ENCODE assay signal across 22 cellular contexts in the genomic region with DNA sequence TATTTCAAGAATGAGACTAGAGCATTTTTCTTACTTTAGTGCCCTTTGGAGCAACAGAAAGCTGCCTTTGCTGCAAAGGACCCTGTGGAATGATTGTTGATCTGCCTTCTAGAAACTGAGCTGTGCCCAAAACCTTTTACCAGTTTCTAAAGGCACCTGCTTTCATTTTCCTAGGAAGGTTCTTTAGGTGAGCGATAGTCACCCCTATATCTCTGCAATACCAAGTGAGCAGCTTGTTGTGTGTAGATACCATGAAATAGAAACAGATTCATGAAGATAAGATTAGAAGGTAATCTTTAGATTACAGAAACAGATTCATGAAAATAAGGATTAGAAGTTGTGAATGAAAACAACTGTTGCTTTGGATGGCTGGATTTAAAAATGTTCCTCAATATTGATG.
DNase-seq lines count a peak whose midpoint lies in the region; ATAC-seq, FAIRE-seq and TF ChIP-seq lines count a peak whose summit lies in the region.
"Had no signal": no experiment of that assay in that cellular context is flagged by ENCODE, and none has a peak within 500 bp of the region (broad histone marks: within the 10 kb centered on the region; RNA-seq: fewer than 3 reads in every experiment).

No MANE protein-coding gene starts in this region.

- H3K9me2 ChIP-seq in MM.1S (replicated peaks; ENCODE audit: insufficient read depth, low read length), result no peaks in the 10 kb centered on the region

- no peaks in the 10 kb centered on the region for H3K9me3 ChIP-seq in MM.1S (replicated peaks; ENCODE audit: insufficient read depth, low read length)
- H3K9me3 ChIP-seq: BLaER1, Caco-2, MG63 had no signal

- peak overlapping the region; percentile 2; the same call in 1 of the 2 replicates for H2AFZ ChIP-seq in MM.1S (ENCODE audit: low read length)
- H2AFZ ChIP-seq: GM23248 had no signal

- H3K9ac ChIP-seq in MM.1S (ENCODE audit: low read length), result peak overlapping the region; percentile 79; the same call in 1 of the 2 replicates
- H3K9ac ChIP-seq: BLaER1, GM23248 had no signal

- POLR2A ChIA-PET in naive thymus-derived CD8-positive, alpha-beta T cell (lab: Charles Lee), result no interaction called here

- peaks cover 35% of the 10 kb centered on the region for H3K9me3 Mint-ChIP-seq in activated naive CD8-positive, alpha-beta T cell treated with anti-CD3 and anti-CD28 coated beads, Interleukin-2, amount 50 U/mL, for 24 hours
- peaks cover 33% of the 10 kb centered on the region for H3K9me3 Mint-ChIP-seq in activated naive CD8-positive, alpha-beta T cell treated with anti-CD3 and anti-CD28 coated beads for 36 hours
- H3K9me3 Mint-ChIP-seq in activated T-helper 17 cell treated with anti-CD3 and anti-CD28 coated beads, Interleukin-2, amount 50 U/mL, for 72 hours, result peaks cover 13% of the 10 kb centered on the region
- peaks cover 14 to 48% (median 28%) of the 10 kb centered on the region in 9 donors for H3K9me3 Mint-ChIP-seq in naive thymus-derived CD8-positive, alpha-beta T cell

- H3K4me3 ChIP-seq in MM.1S (ENCODE audit: low read length), result peak overlapping the region; percentile 56
- H3K4me3 ChIP-seq: BLaER1, GM23248, MG63 had no signal

- peaks cover 42% of the 10 kb centered on the region for H3F3A ChIP-seq in MM.1S (ENCODE audit: insufficient read depth, low read length)

- H3K27ac Mint-ChIP-seq in activated naive CD8-positive, alpha-beta T cell treated with anti-CD3 and anti-CD28 coated beads, Interleukin-2, amount 50 U/mL, for 24 hours, result peak overlapping the region; percentile 15
- no peak overlapping the region for H3K27ac Mint-ChIP-seq in activated naive CD8-positive, alpha-beta T cell treated with anti-CD3 and anti-CD28 coated beads for 36 hours
- H3K27ac Mint-ChIP-seq in activated T-helper 17 cell treated with anti-CD3 and anti-CD28 coated beads, Interleukin-2, amount 50 U/mL, for 72 hours, result no peak overlapping the region
- H3K27ac Mint-ChIP-seq in naive thymus-derived CD8-positive, alpha-beta T cell, result no peak overlapping the region
- H3K27ac Mint-ChIP-seq: CD8-positive, alpha-beta T cell had no signal

- peak overlapping the region; percentile 97; the same call in 1 of the 2 replicates for H3K27ac ChIP-seq in MM.1S (ENCODE audit: low read length)
- H3K27ac ChIP-seq: BLaER1, GM23248 had no signal

- H3K27me3 ChIP-seq in MM.1S (replicated peaks; ENCODE audit: insufficient read depth, low read length), result no peaks in the 10 kb centered on the region
- H3K27me3 ChIP-seq: BLaER1 had no signal

- TF ChIP-seq POLR2A in GM12891 (IDR thresholded peaks at IDR 0.05; ENCODE audit: low read depth, low read length), result no peak

- H3K4me1 ChIP-seq in MM.1S (ENCODE audit: low read length), result peaks cover 43% of the 10 kb centered on the region
- H3K4me1 ChIP-seq: BLaER1, Caco-2 had no signal

- peak overlapping the region; percentile 85 for H3K4me2 ChIP-seq in MM.1S (ENCODE audit: low read depth, low read length)
- H3K4me2 ChIP-seq: BLaER1 had no signal

- H3K4me3 Mint-ChIP-seq in activated naive CD8-positive, alpha-beta T cell treated with anti-CD3 and anti-CD28 coated beads, Interleukin-2, amount 50 U/mL, for 24 hours, result no peak overlapping the region
- no peak overlapping the region for H3K4me3 Mint-ChIP-seq in activated naive CD8-positive, alpha-beta T cell treated with anti-CD3 and anti-CD28 coated beads for 36 hours
- H3K4me3 Mint-ChIP-seq in activated T-helper 17 cell treated with anti-CD3 and anti-CD28 coated beads, Interleukin-2, amount 50 U/mL, for 72 hours, result peak overlapping the region; percentile 36
- no peak overlapping the region for H3K4me3 Mint-ChIP-seq in naive thymus-derived CD8-positive, alpha-beta T cell
- H3K4me3 Mint-ChIP-seq: CD8-positive, alpha-beta T cell had no signal

- peaks cover 47% of the 10 kb centered on the region for H3K4me1 Mint-ChIP-seq in activated naive CD8-positive, alpha-beta T cell treated with anti-CD3 and anti-CD28 coated beads, Interleukin-2, amount 50 U/mL, for 24 hours
- peaks cover 42% of the 10 kb centered on the region for H3K4me1 Mint-ChIP-seq in activated naive CD8-positive, alpha-beta T cell treated with anti-CD3 and anti-CD28 coated beads for 36 hours
- peaks cover 33% of the 10 kb centered on the region for H3K4me1 Mint-ChIP-seq in activated T-helper 17 cell treated with anti-CD3 and anti-CD28 coated beads, Interleukin-2, amount 50 U/mL, for 72 hours
- H3K4me1 Mint-ChIP-seq in naive thymus-derived CD8-positive, alpha-beta T cell, result peaks cover 3 to 11% (median 7%) of the 10 kb centered on the region in 4 donors

- H3K27me3 Mint-ChIP-seq in activated naive CD8-positive, alpha-beta T cell treated with anti-CD3 and anti-CD28 coated beads, Interleukin-2, amount 50 U/mL, for 24 hours, result no peaks in the 10 kb centered on the region
- H3K27me3 Mint-ChIP-seq in activated naive CD8-positive, alpha-beta T cell treated with anti-CD3 and anti-CD28 coated beads for 36 hours, result no peaks in the 10 kb centered on the region
- no peaks in the 10 kb centered on the region for H3K27me3 Mint-ChIP-seq in activated T-helper 17 cell treated with anti-CD3 and anti-CD28 coated beads, Interleukin-2, amount 50 U/mL, for 72 hours
- H3K27me3 Mint-ChIP-seq in naive thymus-derived CD8-positive, alpha-beta T cell, result no peaks in the 10 kb centered on the region

- no peaks in the 10 kb centered on the region for H3K36me3 ChIP-seq in MM.1S (replicated peaks; ENCODE audit: insufficient read depth, low read length)
- H3K36me3 ChIP-seq: BLaER1, MG63 had no signal

- ATAC-seq in activated naive CD8-positive, alpha-beta T cell treated with anti-CD3 and anti-CD28 coated beads, Interleukin-2, amount 50 U/mL, for 24 hours, result no peak
- ATAC-seq in activated T-helper 17 cell treated with anti-CD3 and anti-CD28 coated beads, Interleukin-2, amount 50 U/mL, for 72 hours (replicated peaks), result no peak
- no peak for ATAC-seq in naive thymus-derived CD8-positive, alpha-beta T cell
- ATAC-seq: CD8-positive, alpha-beta T cell; HepG2; Panc1 had no signal

- TF ChIP-seq CTCF in MM.1S (IDR thresholded peaks at IDR 0.05; ENCODE audit: low read length), result no peak

- no peaks in the 10 kb centered on the region for H4K20me1 ChIP-seq in MM.1S (ENCODE audit: insufficient read depth, low read length)
- H4K20me1 ChIP-seq: BLaER1 had no signal

- no peaks in the 10 kb centered on the region for H3K79me2 ChIP-seq in MM.1S (ENCODE audit: low read length)

- DNase-seq in activated naive CD8-positive, alpha-beta T cell treated with anti-CD3 and anti-CD28 coated beads, Interleukin-2, amount 50 U/mL, for 24 hours, result no peak
- DNase-seq in activated naive CD8-positive, alpha-beta T cell treated with anti-CD3 and anti-CD28 coated beads for 36 hours, result no peak
- DNase-seq in MM.1S (peak; percentile 53), GM12891 (ENCODE audit: insufficient read length, low spot score) (no peak), NCI-H1694 treated with DMSO at 0.1 percent for 48 hours (lab: John Stamatoyannopoulos, UW) (no peak)
- DNase-seq in naive thymus-derived CD8-positive, alpha-beta T cell, result no peak
- DNase-seq: Caco-2; CD8-positive, alpha-beta T cell; GDM1; GM23248; H7; MG63; NCI-H1694; NCI-H2081; NCI-H2227 treated with DMSO at 0.1 percent for 48 hours; NCI-H526 treated with DMSO at 0.1 percent for 48 hours; SHP77 treated with DMSO at 0.1 percent for 48 hours had no signal

- peaks cover 6% of the 10 kb centered on the region for H3K36me3 Mint-ChIP-seq in activated naive CD8-positive, alpha-beta T cell treated with anti-CD3 and anti-CD28 coated beads, Interleukin-2, amount 50 U/mL, for 24 hours (ENCODE audit: low read depth)
- H3K36me3 Mint-ChIP-seq in activated naive CD8-positive, alpha-beta T cell treated with anti-CD3 and anti-CD28 coated beads for 36 hours, result peaks cover 27% of the 10 kb centered on the region
- peaks cover 9% of the 10 kb centered on the region for H3K36me3 Mint-ChIP-seq in activated T-helper 17 cell treated with anti-CD3 and anti-CD28 coated beads, Interleukin-2, amount 50 U/mL, for 72 hours (ENCODE audit: low read depth)
- peaks cover 5 to 31% (median 25%) of the 10 kb centered on the region in 3 donors for H3K36me3 Mint-ChIP-seq in naive thymus-derived CD8-positive, alpha-beta T cell

- no peak for FAIRE-seq in GM12891 (lab: Jason Lieb, UNC)
- FAIRE-seq: A204.1, HepG2 had no signal

TF ChIP-seq in GM12891, 5 proteins besides CTCF, POLR2A, EP300 and RAD21:
- TF ChIP-seq POU2F2 (IDR thresholded peaks at IDR 0.05; ENCODE audit: low read depth, low read length) (no peak), POLR2AphosphoS5 (IDR thresholded peaks at IDR 0.05; ENCODE audit: low read depth, low read length) (no peak), SPI1 (IDR thresholded peaks at IDR 0.05; ENCODE audit: low read depth, low read length) (no peak), PAX5 (IDR thresholded peaks at IDR 0.05; ENCODE audit: insufficient read depth, low read length, severe bottlenecking) (no peak), TAF1 (IDR thresholded peaks at IDR 0.05; ENCODE audit: low read depth, low read length) (no peak)
